Comparison of ENCODE assay signal across 10 cellular contexts in genomic region chr13:111183959-111184684, GRCh38.
DNase-seq lines count a peak whose midpoint lies in the region; ATAC-seq and TF ChIP-seq lines count a peak whose summit lies in the region.
"Had no signal": no experiment of that assay in that cellular context is flagged by ENCODE, and none has a peak within 500 bp of the region (broad histone marks: within the 10 kb centered on the region; RNA-seq: fewer than 3 reads in every experiment).

No MANE protein-coding gene starts in this region.

- H3K4me1 Mint-ChIP-seq in MCF 10A (ENCODE audit: insufficient read depth, unreplicated experiment) (peaks cover 18% of the 10 kb centered on the region), T-helper 17 cell (peaks cover 73% of the 10 kb centered on the region), immature natural killer cell (peaks cover 89 to 94% of the 10 kb centered on the region in 2 donors)

- DNase-seq in MCF 10A (ENCODE audit: unreplicated experiment) (no peak), mammary epithelial cell (no peak), T-helper 17 cell (no peak), immature natural killer cell (no peak), vagina (ENCODE audit: extremely low spot score in 2 of 2) (no peak)
- no peak for DNase-seq in activated CD4-positive, CD25-positive, alpha-beta regulatory T cell (lab: John Stamatoyannopoulos, UW)
- DNase-seq: HCEC 1CT; stimulated activated naive CD4-positive, alpha-beta T cell treated with Interleukin-2 at 50 U/mL for 16 hours had no signal

- no peak overlapping the region for H3K9ac ChIP-seq in mammary epithelial cell (ENCODE audit: insufficient read depth, low read length)

- no peak overlapping the region for H2AFZ ChIP-seq in mammary epithelial cell (ENCODE audit: low read depth, low read length)

- TF ChIP-seq CTCF in MCF 10A (IDR thresholded peaks at IDR 0.05; ENCODE audit: unreplicated experiment) (no peak), mammary epithelial cell (conservative IDR thresholded peaks at IDR 0.05 in 1 of 2, IDR thresholded peaks at IDR 0.05 in 1 of 2; ENCODE audit: extremely low read depth in 1 of 2, insufficient read depth in 1 of 2, low read depth in 1 of 2, low read length in 2 of 2) (no peak), vagina (IDR thresholded peaks at IDR 0.05) (no peak)

- H3K36me3 ChIP-seq in mammary epithelial cell (ENCODE audit: insufficient read depth, low read length) (peaks cover 2% of the 10 kb centered on the region), vagina (no peaks in the 10 kb centered on the region)

- peak; percentile 19 for ATAC-seq in T-helper 17 cell
- ATAC-seq in SK-N-SH treated with all-trans-retinoic acid at 6 μM for 48 hours = no peak
- no peak for ATAC-seq in HG03565 (IDR thresholded peaks at IDR 0.05; ENCODE audit: unreplicated experiment)

- H3K9me3 Mint-ChIP-seq in MCF 10A (ENCODE audit: unreplicated experiment) = no peaks in the 10 kb centered on the region
- H3K9me3 Mint-ChIP-seq in immature natural killer cell = no peaks in the 10 kb centered on the region

- no peak overlapping the region for H3K4me2 ChIP-seq in mammary epithelial cell (ENCODE audit: insufficient read depth, low read depth, low read length)

- H3K27ac Mint-ChIP-seq in MCF 10A (ENCODE audit: low read depth, unreplicated experiment) (peak overlapping the region; percentile 49), T-helper 17 cell (peak overlapping the region; percentile 98), immature natural killer cell (peak overlapping the region; percentile 89 to 96 (median 92))

- peaks cover 2% of the 10 kb centered on the region for H4K20me1 ChIP-seq in mammary epithelial cell (ENCODE audit: insufficient read depth, low read length)

- no peaks in the 10 kb centered on the region for H3K9me3 ChIP-seq in mammary epithelial cell (replicated peaks; ENCODE audit: insufficient read depth, low read length)
- H3K9me3 ChIP-seq in T-helper 17 cell (ENCODE audit: control insufficient read depth, low read length, poor library complexity, severe bottlenecking) = no peaks in the 10 kb centered on the region
- H3K9me3 ChIP-seq in vagina = no peaks in the 10 kb centered on the region

- H3K27me3 Mint-ChIP-seq in MCF 10A (ENCODE audit: insufficient read depth, unreplicated experiment) = no peaks in the 10 kb centered on the region
- H3K27me3 Mint-ChIP-seq in T-helper 17 cell = no peaks in the 10 kb centered on the region
- peaks cover 15 to 20% (median 20%) of the 10 kb centered on the region in 3 donors for H3K27me3 Mint-ChIP-seq in immature natural killer cell (ENCODE audit: low read depth in 3 of 3)

- dilution Hi-C loops in mammary epithelial cell (cut with HindIII; ENCODE audit: low sequenced_read_pairs) = no loop called here

- CTCF ChIA-PET in MCF 10A (lab: Yijun Ruan, JAX) = interaction anchor here (0.5 to 0.6 kb wide), 2 partner anchors 592 to 782 kb away, joined by 3 to 5 read pairs; no protein-coding TSS in a partner anchor
- CTCF ChIA-PET in mammary epithelial cell (lab: Charles Lee; ENCODE audit: low non-redundant PET) = no interaction called here

- WGBS in mammary epithelial cell (ENCODE audit: low coverage, missing lambda C conversion rate) = 82% methylated on average over 10 of the region's 13 CpGs

- TF ChIP-seq POLR2A in vagina (IDR thresholded peaks at IDR 0.05) = no peak

- POLR2A ChIA-PET in MCF 10A (lab: Yijun Ruan, JAX) = no interaction called here

- H3K4me1 ChIP-seq in mammary epithelial cell (ENCODE audit: insufficient read depth, low read length) (peaks cover 18% of the 10 kb centered on the region), vagina (peaks cover 63% of the 10 kb centered on the region)

- H3K27me3 ChIP-seq in mammary epithelial cell (ENCODE audit: insufficient read depth, low read length) (no peaks in the 10 kb centered on the region), vagina (no peaks in the 10 kb centered on the region)

- H3K27ac ChIP-seq in mammary epithelial cell (ENCODE audit: insufficient read depth, low read depth, low read length) (no peak overlapping the region), vagina (peak overlapping the region; percentile 51)

- in situ Hi-C loops in mammary epithelial cell (cut with MboI; ENCODE audit: low sequenced_read_pairs in 2 of 2) = no loop called here

- BruUV-seq in MCF 10A (replicated peaks; lab: Mats Ljungman, UMichigan) (no TSS peak), mammary epithelial cell (replicated peaks; lab: Mats Ljungman, UMichigan) (no TSS peak)

- intact Hi-C loops in MCF 10A (cut with micrococcal nuclease) (no loop called here), mammary epithelial cell (cut with micrococcal nuclease) (no loop called here), vagina (cut with DNase I) (no loop called here)

- H3K4me3 Mint-ChIP-seq in MCF 10A (ENCODE audit: unreplicated experiment) = no peak overlapping the region
- H3K4me3 Mint-ChIP-seq in T-helper 17 cell = peak overlapping the region; percentile 87
- peak overlapping the region; percentile 69 to 90 (median 81) for H3K4me3 Mint-ChIP-seq in immature natural killer cell

- peaks cover 99% of the 10 kb centered on the region for H3K79me2 ChIP-seq in mammary epithelial cell (ENCODE audit: insufficient read depth, low read length)

- H3K36me3 Mint-ChIP-seq in MCF 10A (ENCODE audit: insufficient read depth, unreplicated experiment) = peaks cover 12% of the 10 kb centered on the region
- no peaks in the 10 kb centered on the region for H3K36me3 Mint-ChIP-seq in T-helper 17 cell (ENCODE audit: low read depth)
- H3K36me3 Mint-ChIP-seq in immature natural killer cell = peaks cover 0 to 8% (median 0%) of the 10 kb centered on the region in 3 donors

- no peak overlapping the region for H3K4me3 ChIP-seq in mammary epithelial cell (replicated peaks in 1 of 3; ENCODE audit: insufficient read depth in 1 of 3, low read depth in 2 of 3, low read length in 3 of 3)
- H3K4me3 ChIP-seq in vagina = no peak overlapping the region

TF ChIP-seq in SK-N-SH treated with all-trans-retinoic acid at 6 μM for 48 hours, 23 proteins besides CTCF, POLR2A, EP300 and RAD21:
- no peak for TF ChIP-seq ESRRG (CRISPR knock-in tag; IDR thresholded peaks at IDR 0.05)
- no peak for TF ChIP-seq TSHZ2 (CRISPR knock-in tag; IDR thresholded peaks at IDR 0.05)
TF ChIP-seq in SK-N-SH treated with all-trans-retinoic acid at 6 μM for 48 hours: peak in this region for 0.
